1 cellular context compared by ENCODE assay signal in genomic region chr1:43449708-43450069, GRCh38.
TF ChIP-seq lines count a peak whose summit lies in the region.

No MANE protein-coding gene starts in this region.

TF ChIP-seq in HepG2, 621 proteins besides CTCF, POLR2A, EP300 and RAD21 (continued from another document):
- TF ChIP-seq ZUFSP (CRISPR knock-in tag; IDR thresholded peaks at IDR 0.05; ENCODE audit: borderline replicate concordance) (no peak), DNMT1 (CRISPR knock-in tag; IDR thresholded peaks at IDR 0.05) (no peak), NR2F6 (IDR thresholded peaks at IDR 0.05) (no peak), NR2F6 (CRISPR knock-in tag; IDR thresholded peaks at IDR 0.05) (no peak), ZNF430 (CRISPR knock-in tag; IDR thresholded peaks at IDR 0.05) (no peak), NFE2 (CRISPR knock-in tag; IDR thresholded peaks at IDR 0.05) (no peak), ZNF451 (CRISPR knock-in tag; IDR thresholded peaks at IDR 0.05) (no peak), YY1 (IDR thresholded peaks at IDR 0.05; ENCODE audit: insufficient read depth, insufficient replicate concordance, low read depth, low read length) (no peak), MTA3 (CRISPR knock-in tag; IDR thresholded peaks at IDR 0.05) (no peak), ZNF10 (CRISPR knock-in tag; IDR thresholded peaks at IDR 0.05; ENCODE audit: borderline replicate concordance, low read depth) (no peak), KDM1A (CRISPR knock-in tag; IDR thresholded peaks at IDR 0.05) (no peak), ATF2 (CRISPR knock-in tag; IDR thresholded peaks at IDR 0.05) (no peak), ZNF335 (CRISPR knock-in tag; IDR thresholded peaks at IDR 0.05) (no peak), NR2F2 (IDR thresholded peaks at IDR 0.05; ENCODE audit: borderline replicate concordance, low read depth) (no peak)
- TF ChIP-seq, protein P1, sequence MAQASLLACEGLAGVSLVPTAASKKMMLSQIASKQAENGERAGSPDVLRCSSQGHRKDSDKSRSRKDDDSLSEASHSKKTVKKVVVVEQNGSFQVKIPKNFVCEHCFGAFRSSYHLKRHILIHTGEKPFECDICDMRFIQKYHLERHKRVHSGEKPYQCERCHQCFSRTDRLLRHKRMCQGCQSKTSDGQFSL (CRISPR knock-in tag; IDR thresholded peaks at IDR 0.05): no peak
